In genomic region chrX:24703185-24703494, GRCh38 we compare ENCODE assay signal across 26 cellular contexts. TPM values are rescaled to one million over a fixed set of nuclear protein-coding genes. Genes with fewer than 3 reads are reported as not detected.
DNase-seq lines count a peak whose midpoint lies in the region; ATAC-seq, FAIRE-seq and TF ChIP-seq lines count a peak whose summit lies in the region.
"Had no signal": no experiment of that assay in that cellular context is flagged by ENCODE, and none has a peak within 500 bp of the region (broad histone marks: within the 10 kb centered on the region; RNA-seq: fewer than 3 reads in every experiment).

No MANE protein-coding gene starts in this region.

- peak; percentile 32 for DNase-seq in activated naive CD4-positive, alpha-beta T cell treated with Interleukin-2 at 50 U/mL for 16 hours
- DNase-seq in activated naive CD4-positive, alpha-beta T cell (lab: John Stamatoyannopoulos, UW) = no peak
- DNase-seq in stimulated activated CD4-positive, alpha-beta T cell treated with anti-CD3 and anti-CD28 coated beads, Interleukin-4, amount 100 ng/mL, for 1 hour = peak; percentile 26
- no peak for DNase-seq in GM19239 (ENCODE audit: insufficient read length, low spot score)
- DNase-seq: ACHN; CD4-positive, alpha-beta T cell; COR-L47; DMS79; GM23248; MV-4-11; NCI-H1105 treated with DMSO at 0.1 percent for 48 hours; NCI-H1694; NCI-H2081; NCI-H2171; NCI-H345; NCI-H524; NCI-H774; NK-92 treated with Interleukin-12 subunit alpha and Interleukin-12 subunit beta, amount 100 ng/mL, for 24 hours; Peyer's patch; SJCRH30 had no signal

- no peak overlapping the region for H2AFZ ChIP-seq in KMS-11 (ENCODE audit: low read depth)
- H2AFZ ChIP-seq: GM23248 had no signal

- H3K9me3 Mint-ChIP-seq in activated T-helper 17 cell treated with anti-CD3 and anti-CD28 coated beads, Interleukin-2, amount 50 U/mL, for 72 hours = no peaks in the 10 kb centered on the region
- H3K9me3 Mint-ChIP-seq: CD4-positive, alpha-beta T cell had no signal

- H3K27ac Mint-ChIP-seq in activated T-helper 17 cell treated with anti-CD3 and anti-CD28 coated beads, Interleukin-2, amount 50 U/mL, for 72 hours = peak overlapping the region; percentile 66
- H3K27ac Mint-ChIP-seq: CD4-positive, alpha-beta T cell had no signal

- H3K4me2 ChIP-seq in KMS-11 = peak overlapping the region; percentile 50
- H3K4me2 ChIP-seq: BLaER1 had no signal

- no peak overlapping the region for H3K9ac ChIP-seq in KMS-11
- H3K9ac ChIP-seq: BLaER1, GM23248 had no signal

- no peaks in the 10 kb centered on the region for H4K20me1 ChIP-seq in KMS-11 (ENCODE audit: insufficient read depth)

- H3K27me3 Mint-ChIP-seq in activated T-helper 17 cell treated with anti-CD3 and anti-CD28 coated beads, Interleukin-2, amount 50 U/mL, for 72 hours = no peaks in the 10 kb centered on the region
- H3K27me3 Mint-ChIP-seq: CD4-positive, alpha-beta T cell had no signal

- FAIRE-seq in GM19239 (lab: Jason Lieb, UNC) = no peak

- peak overlapping the region; percentile 63 for H3K27ac ChIP-seq in KMS-11
- H3K27ac ChIP-seq: BLaER1, GM23248, Peyer's patch, SJCRH30 had no signal

- peaks cover 42% of the 10 kb centered on the region for H3K79me2 ChIP-seq in KMS-11 (ENCODE audit: insufficient read depth, low read depth)

- no peaks in the 10 kb centered on the region for H3K4me1 Mint-ChIP-seq in activated T-helper 17 cell treated with anti-CD3 and anti-CD28 coated beads, Interleukin-2, amount 50 U/mL, for 72 hours

- no peaks in the 10 kb centered on the region for H3K36me3 ChIP-seq in KMS-11 (ENCODE audit: insufficient read depth)
- H3K36me3 ChIP-seq: Peyer's patch had no signal

- H3K27me3 ChIP-seq in KMS-11 (ENCODE audit: insufficient read depth, low read depth) = no peaks in the 10 kb centered on the region
- H3K27me3 ChIP-seq: BLaER1, Peyer's patch, SJCRH30 had no signal

- TF ChIP-seq CTCF in KMS-11 (conservative IDR thresholded peaks at IDR 0.05; ENCODE audit: low read depth, low read length) = no peak

- peaks cover 91% of the 10 kb centered on the region for H3K36me3 Mint-ChIP-seq in activated T-helper 17 cell treated with anti-CD3 and anti-CD28 coated beads, Interleukin-2, amount 50 U/mL, for 72 hours (ENCODE audit: low read depth)

- ATAC-seq in activated T-helper 17 cell treated with anti-CD3 and anti-CD28 coated beads, Interleukin-2, amount 50 U/mL, for 72 hours (replicated peaks) = peak; percentile 51
- no peak for ATAC-seq in HG02852 (IDR thresholded peaks at IDR 0.05; ENCODE audit: unreplicated experiment)

- no peak overlapping the region for H3K4me3 Mint-ChIP-seq in activated T-helper 17 cell treated with anti-CD3 and anti-CD28 coated beads, Interleukin-2, amount 50 U/mL, for 72 hours
- H3K4me3 Mint-ChIP-seq: CD4-positive, alpha-beta T cell had no signal

- H3K4me3 ChIP-seq in KMS-11 (IDR thresholded peaks at IDR 0.05; ENCODE audit: insufficient read depth, low read depth, low read length) = no peak overlapping the region
- H3K4me3 ChIP-seq: BLaER1, GM23248, HAP-1, Peyer's patch, SJCRH30 had no signal

- H3K4me1 ChIP-seq in KMS-11 (ENCODE audit: low read depth, poor library complexity, severe bottlenecking) = peaks cover 70% of the 10 kb centered on the region
- H3K4me1 ChIP-seq: BLaER1, HAP-1, Peyer's patch, SJCRH30 had no signal

RNA-seq across cellular contexts. Expression of gene POLA1, which starts 9.4 kb away (rescaled TPM):
- total RNA-seq in activated T-helper 17 cell treated with anti-CD3 and anti-CD28 coated beads, Interleukin-2, amount 50 U/mL, for 72 hours = 10 to 100 TPM; 36.8 to 41.9 TPM

RNA-seq across cellular contexts. Expression of gene PCYT1B, which starts 56.0 kb away (rescaled TPM):
- under 1 TPM; 0.19 to 0.29 TPM for total RNA-seq in activated T-helper 17 cell treated with anti-CD3 and anti-CD28 coated beads, Interleukin-2, amount 50 U/mL, for 72 hours
- total RNA-seq: CD4-positive, alpha-beta T cell; GM23248; OCI-LY7; Peyer's patch had no signal

Comparison
In these comparisons a context has a peak if more than half of its experiments do, and no peak if none do; other contexts are left out.
1. DNase-seq: peak in activated naive CD4-positive, alpha-beta T cell treated with Interleukin-2 at 50 U/mL for 16 hours (single experiment) and stimulated activated CD4-positive, alpha-beta T cell treated with anti-CD3 and anti-CD28 coated beads, Interleukin-4, amount 100 ng/mL, for 1 hour (single experiment); none in activated naive CD4-positive, alpha-beta T cell (0 of 4) and GM19239 (single experiment).